1 cellular context compared by ENCODE assay signal in the genomic region with DNA sequence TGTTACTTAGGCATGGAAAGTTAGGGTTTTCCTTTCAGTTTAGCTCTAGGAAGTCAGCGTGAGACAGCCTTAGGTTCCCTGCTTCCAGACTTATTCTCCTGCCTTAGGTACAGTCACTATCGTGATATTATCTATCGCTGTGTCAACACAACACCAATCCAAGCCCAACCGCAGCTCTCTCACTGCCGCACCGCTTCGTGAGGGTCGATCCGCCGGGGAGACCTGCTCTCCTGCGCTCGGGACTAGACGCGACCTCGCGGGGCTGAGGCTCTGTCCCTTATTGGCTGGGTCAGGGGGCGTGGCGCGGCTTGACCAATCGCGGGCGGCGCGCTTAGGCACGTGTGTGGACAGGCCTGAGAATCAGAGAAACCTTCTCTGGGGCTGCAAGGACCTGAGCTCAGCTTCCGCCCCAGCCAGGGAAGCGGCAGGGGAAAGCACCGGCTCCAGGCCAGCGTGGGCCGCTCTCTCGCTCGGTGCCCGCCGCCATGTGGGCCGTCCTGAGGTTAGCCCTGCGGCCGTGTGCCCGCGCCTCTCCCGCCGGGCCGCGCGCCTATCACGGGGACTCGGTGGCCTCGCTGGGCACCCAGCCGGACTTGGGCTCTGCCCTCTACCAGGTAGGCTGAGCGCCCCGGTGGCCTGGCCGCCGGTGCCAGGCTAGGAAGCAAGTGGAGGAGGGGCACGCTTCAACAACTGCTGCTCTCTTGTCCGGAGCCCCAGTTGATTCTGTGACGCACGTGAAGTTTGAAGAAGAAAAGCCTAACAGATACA.
TF ChIP-seq lines count a peak whose summit lies in the region.

Gene MCCC2 (plus strand): TSS at position 400 of the 768 bp plus-strand sequence. CDS start 86 bp downstream, at position 486.

TF ChIP-seq in HCT116, 20 proteins besides CTCF, POLR2A, EP300 and RAD21 (continued from another document):
- no peak for TF ChIP-seq FOSL1 (IDR thresholded peaks at IDR 0.05; ENCODE audit: low read depth)
- peak; percentile 52 for TF ChIP-seq CBX3 (IDR thresholded peaks at IDR 0.05; ENCODE audit: low read depth)
- TF ChIP-seq SRF (IDR thresholded peaks at IDR 0.05; ENCODE audit: low read depth): no peak
- TF ChIP-seq EGR1 (IDR thresholded peaks at IDR 0.05; ENCODE audit: low read depth): no peak
- TF ChIP-seq MAX (IDR thresholded peaks at IDR 0.05): peak; percentile 96
- peak; percentile 77 for TF ChIP-seq SP1 (IDR thresholded peaks at IDR 0.05; ENCODE audit: low read depth)
- no peak for TF ChIP-seq ELF1 (IDR thresholded peaks at IDR 0.05; ENCODE audit: borderline replicate concordance, low read depth)
- TF ChIP-seq ATF3 (IDR thresholded peaks at IDR 0.05): no peak
- no peak for TF ChIP-seq YY1 (IDR thresholded peaks at IDR 0.05; ENCODE audit: extremely low read depth, insufficient replicate concordance, low read depth, low read length)
